In genomic region chr2:219575566-219576504, GRCh38 we compare ENCODE assay signal across 1 cellular context.
TF ChIP-seq lines count a peak whose summit lies in the region.

No MANE protein-coding gene starts in this region.

TF ChIP-seq in HepG2, 621 proteins besides CTCF, POLR2A, EP300 and RAD21 (continued from another document and continues in another):
- TF ChIP-seq AFF4 (CRISPR knock-in tag; IDR thresholded peaks at IDR 0.05) = no peak
- peak; percentile 87 for TF ChIP-seq FOXA3 (CRISPR knock-in tag; IDR thresholded peaks at IDR 0.05)
- no peak for TF ChIP-seq RFXANK (CRISPR knock-in tag; IDR thresholded peaks at IDR 0.05)
- TF ChIP-seq POLR2G (IDR thresholded peaks at IDR 0.05; ENCODE audit: low read depth, low read length) = peak; percentile 8; the same call in 1 of the 2 replicates
- TF ChIP-seq CSRNP1 (CRISPR knock-in tag; IDR thresholded peaks at IDR 0.05) = no peak
- 0 out of 2 replicates have a peak, but pooled peaks have one; percentile 53 for TF ChIP-seq ZSCAN29 (CRISPR knock-in tag; conservative IDR thresholded peaks at IDR 0.05)
- TF ChIP-seq ZNF12 (CRISPR knock-in tag; IDR thresholded peaks at IDR 0.05) = no peak
- TF ChIP-seq NR3C1 (CRISPR knock-in tag; IDR thresholded peaks at IDR 0.05) = no peak
- TF ChIP-seq ERF (CRISPR knock-in tag; IDR thresholded peaks at IDR 0.05) = peak; percentile 69
- TF ChIP-seq ETV6 (CRISPR knock-in tag; conservative IDR thresholded peaks at IDR 0.05) = no peak
- no peak for TF ChIP-seq DBP (CRISPR knock-in tag; IDR thresholded peaks at IDR 0.05; ENCODE audit: not compliant biosample characterization)
- peak; percentile 47; the same call in 1 of the 2 replicates for TF ChIP-seq MED1 (CRISPR knock-in tag; IDR thresholded peaks at IDR 0.05)
- TF ChIP-seq GPBP1L1 (CRISPR knock-in tag; IDR thresholded peaks at IDR 0.05) = no peak
- TF ChIP-seq ZNF230 (CRISPR knock-in tag; IDR thresholded peaks at IDR 0.05) = no peak
- no peak for TF ChIP-seq POLR2AphosphoS2 (IDR thresholded peaks at IDR 0.05; ENCODE audit: low read depth, low read length)
- no peak for TF ChIP-seq SOX6 (IDR thresholded peaks at IDR 0.05)
- TF ChIP-seq SOX6 (CRISPR knock-in tag; IDR thresholded peaks at IDR 0.05) = no peak
- TF ChIP-seq PHF5A (CRISPR knock-in tag; IDR thresholded peaks at IDR 0.05; ENCODE audit: low read depth, unreplicated experiment) = no peak
- no peak; the same call in 1 of the 2 replicates for TF ChIP-seq FOXK2 (IDR thresholded peaks at IDR 0.05)
- TF ChIP-seq ZNF292 (CRISPR knock-in tag; IDR thresholded peaks at IDR 0.05; ENCODE audit: borderline replicate concordance, low read depth) = 0 out of 2 replicates have a peak, but pooled peaks have one; percentile 23
- TF ChIP-seq ZNF629 (CRISPR knock-in tag; conservative IDR thresholded peaks at IDR 0.05) = peak; percentile 71
- no peak for TF ChIP-seq RCOR2 (CRISPR knock-in tag; IDR thresholded peaks at IDR 0.05)
- TF ChIP-seq SMARCC2 (IDR thresholded peaks at IDR 0.05) = no peak
- TF ChIP-seq SKIL (CRISPR knock-in tag; IDR thresholded peaks at IDR 0.05; ENCODE audit: borderline replicate concordance) = 0 out of 2 replicates have a peak, but pooled peaks have one; percentile 4
- TF ChIP-seq TFAP4 (IDR thresholded peaks at IDR 0.05; ENCODE audit: borderline replicate concordance, low read depth) = peak; percentile 46; the same call in 1 of the 2 replicates
- no peak for TF ChIP-seq ZNF567 (CRISPR knock-in tag; IDR thresholded peaks at IDR 0.05; ENCODE audit: borderline replicate concordance)
- TF ChIP-seq YY1 (IDR thresholded peaks at IDR 0.05; ENCODE audit: insufficient read depth, insufficient replicate concordance, low read depth, low read length) = peak; percentile 25
- TF ChIP-seq TCF7 (IDR thresholded peaks at IDR 0.05; ENCODE audit: low read depth) = peak; percentile 47
- no peak; the same call in 1 of the 2 replicates for TF ChIP-seq SSRP1 (CRISPR knock-in tag; IDR thresholded peaks at IDR 0.05)
- TF ChIP-seq NFKBIZ (CRISPR knock-in tag; IDR thresholded peaks at IDR 0.05) = no peak; the same call in 1 of the 2 replicates
- TF ChIP-seq ZNF431 (CRISPR knock-in tag; IDR thresholded peaks at IDR 0.05; ENCODE audit: borderline replicate concordance, low read depth) = no peak
- peak; percentile 19; the same call in 1 of the 2 replicates for TF ChIP-seq POLR2AphosphoS5 (IDR thresholded peaks at IDR 0.05; ENCODE audit: low read depth, low read length)
- TF ChIP-seq ZNF44 (CRISPR knock-in tag; IDR thresholded peaks at IDR 0.05) = no peak
- 0 out of 2 replicates have a peak, but pooled peaks have one; percentile 18 for TF ChIP-seq SIN3A (IDR thresholded peaks at IDR 0.05; ENCODE audit: borderline replicate concordance, low read depth, low read length)
- no peak for TF ChIP-seq ZNF816 (CRISPR knock-in tag; IDR thresholded peaks at IDR 0.05; ENCODE audit: borderline replicate concordance)
- TF ChIP-seq NPAS2 (CRISPR knock-in tag; IDR thresholded peaks at IDR 0.05; ENCODE audit: borderline replicate concordance) = no peak
- 0 out of 2 replicates have a peak, but pooled peaks have one; percentile 8 for TF ChIP-seq CAMTA2 (CRISPR knock-in tag; IDR thresholded peaks at IDR 0.05; ENCODE audit: borderline replicate concordance)
- peak; percentile 66 for TF ChIP-seq ZNF687 (CRISPR knock-in tag; IDR thresholded peaks at IDR 0.05)
- peak; percentile 57; the same call in 1 of the 2 replicates for TF ChIP-seq ZNF275 (CRISPR knock-in tag; IDR thresholded peaks at IDR 0.05; ENCODE audit: borderline replicate concordance)
- TF ChIP-seq DRAP1 (CRISPR knock-in tag; IDR thresholded peaks at IDR 0.05) = peak; percentile 43; the same call in 1 of the 2 replicates
- TF ChIP-seq CREM (IDR thresholded peaks at IDR 0.05) = no peak
- TF ChIP-seq CREM (CRISPR knock-in tag; IDR thresholded peaks at IDR 0.05) = no peak
- TF ChIP-seq REXO4 (CRISPR knock-in tag; IDR thresholded peaks at IDR 0.05; ENCODE audit: borderline replicate concordance) = 0 out of 2 replicates have a peak, but pooled peaks have one; percentile 3
